In genomic region chr16:23567602-23568001, GRCh38 we compare ENCODE assay signal across 28 cellular contexts.
"Had no signal": no experiment of that assay in that cellular context is flagged by ENCODE, and none has a peak within 500 bp of the region (broad histone marks: within the 10 kb centered on the region; RNA-seq: fewer than 3 reads in every experiment).

No MANE protein-coding gene starts in this region.

- H3K27ac ChIP-seq: Peyer's patch, RWPE1, SJSA1 had no signal

- H3K4me3 ChIP-seq: Peyer's patch, SJSA1 had no signal

- H3K27ac Mint-ChIP-seq: activated CD8-positive, alpha-beta T cell treated with anti-CD3 and anti-CD28 coated beads for 36 hours; activated naive CD4-positive, alpha-beta T cell treated with anti-CD3 and anti-CD28 coated beads for 36 hours; activated naive CD8-positive, alpha-beta T cell; activated T-helper 17 cell treated with anti-CD3 and anti-CD28 coated beads, Interleukin-2, amount 50 U/mL, for 72 hours; T-helper 1 cell treated with Interleukin-12 subunit alpha and Interleukin-12 subunit beta and Interleukin-4 antibody, amounts not matched to agents 30 μg/mL and 1 μg/mL, for 36 hours had no signal

- H3K27me3 Mint-ChIP-seq: activated CD8-positive, alpha-beta T cell treated with anti-CD3 and anti-CD28 coated beads for 36 hours; activated naive CD8-positive, alpha-beta T cell; activated T-helper 17 cell treated with anti-CD3 and anti-CD28 coated beads, Interleukin-2, amount 50 U/mL, for 72 hours had no signal

- ATAC-seq: activated CD4-positive, CD25-positive, alpha-beta regulatory T cell treated with anti-CD3 and anti-CD28 coated beads, Interleukin-2, amount 50 U/mL, for 24 hours; activated CD8-positive, alpha-beta T cell treated with anti-CD3 and anti-CD28 coated beads for 36 hours; activated T-helper 17 cell treated with anti-CD3 and anti-CD28 coated beads, Interleukin-2, amount 50 U/mL, for 72 hours; SK-N-SH treated with all-trans-retinoic acid at 6 μM for 48 hours had no signal

- H3K9me3 Mint-ChIP-seq: activated CD8-positive, alpha-beta T cell treated with anti-CD3 and anti-CD28 coated beads for 36 hours; activated naive CD4-positive, alpha-beta T cell treated with anti-CD3 and anti-CD28 coated beads for 36 hours; activated T-helper 17 cell treated with anti-CD3 and anti-CD28 coated beads, Interleukin-2, amount 50 U/mL, for 72 hours; T-helper 1 cell treated with Interleukin-12 subunit alpha and Interleukin-12 subunit beta and Interleukin-4 antibody, amounts not matched to agents 30 μg/mL and 1 μg/mL, for 36 hours had no signal

- H3K9me3 ChIP-seq: Peyer's patch, SJSA1 had no signal

- DNase-seq: activated CD4-positive, alpha-beta T cell treated with anti-CD3 and anti-CD28 coated beads for 4 hours; activated CD8-positive, alpha-beta memory T cell treated with anti-CD3 and anti-CD28 coated beads, Interleukin-2, amount 50 U/mL, for 4 hours; activated CD8-positive, alpha-beta T cell treated with anti-CD3 and anti-CD28 coated beads for 36 hours; activated gamma-delta T cell; activated naive CD4-positive, alpha-beta T cell treated with anti-CD3 and anti-CD28 coated beads for 36 hours; activated T-cell treated with anti-CD3 and anti-CD28 coated beads, Interleukin-2, amount 50 U/mL, for 1 hour; amygdala; caudate nucleus; Karpas-422; NCI-H1092; NCI-H1417; NCI-H1930; NCI-H2171 treated with DMSO at 0.1 percent for 48 hours; NCI-H226; NCI-H526; NCI-H774; NK-92 treated with Interleukin-12 subunit alpha and Interleukin-12 subunit beta, amount 100 ng/mL, for 24 hours; OCI-M1; Peyer's patch; Right ventricle myocardium superior; SW 1271 had no signal

- H3K4me1 ChIP-seq: SJSA1 had no signal

- H3K4me3 Mint-ChIP-seq: activated CD8-positive, alpha-beta T cell treated with anti-CD3 and anti-CD28 coated beads for 36 hours; activated naive CD4-positive, alpha-beta T cell treated with anti-CD3 and anti-CD28 coated beads for 36 hours; activated naive CD8-positive, alpha-beta T cell; activated T-helper 17 cell treated with anti-CD3 and anti-CD28 coated beads, Interleukin-2, amount 50 U/mL, for 72 hours; T-helper 1 cell treated with Interleukin-12 subunit alpha and Interleukin-12 subunit beta and Interleukin-4 antibody, amounts not matched to agents 30 μg/mL and 1 μg/mL, for 36 hours had no signal

- H3K27me3 ChIP-seq: Peyer's patch, SJSA1 had no signal
